ENCODE assay signal across 8 cellular contexts in genomic region chr7:44073664-44074348, GRCh38. TPM values are rescaled to one million over a fixed set of nuclear protein-coding genes. Genes with fewer than 3 reads are reported as not detected.
DNase-seq lines count a peak whose midpoint lies in the region; ATAC-seq and TF ChIP-seq lines count a peak whose summit lies in the region.

No MANE protein-coding gene starts in this region.

- intact Hi-C loops in activated CD4-positive, alpha-beta memory T cell treated with anti-CD3 and anti-CD28 coated beads for 36 hours (cut with micrococcal nuclease): no loop called here

- in situ Hi-C loops in GM13976 (cut with MboI; ENCODE audit: low sequenced_read_pairs, unreplicated experiment): no loop called here

- peak overlapping the region; percentile 51 for H4K12ac ChIP-seq in trophoblast cell (ENCODE audit: low read depth, low read length)

- CTCF ChIA-PET in activated CD4-positive, alpha-beta memory T cell treated with anti-CD3 and anti-CD28 coated beads for 36 hours (lab: Charles Lee): no interaction called here

- H3K4me3 Mint-ChIP-seq in activated CD4-positive, alpha-beta memory T cell treated with anti-CD3 and anti-CD28 coated beads for 36 hours: no peak overlapping the region

- no peak overlapping the region for H3K27ac Mint-ChIP-seq in activated CD4-positive, alpha-beta memory T cell treated with anti-CD3 and anti-CD28 coated beads for 36 hours

- no peak overlapping the region for H2AFZ ChIP-seq in trophoblast cell (ENCODE audit: insufficient read depth, low read length, poor library complexity)

- H3K23ac ChIP-seq in trophoblast cell (ENCODE audit: low read length): no peak overlapping the region

- H2BK5ac ChIP-seq in trophoblast cell (ENCODE audit: low read depth, low read length, poor library complexity): peak overlapping the region; percentile 44

- H3K9ac ChIP-seq in trophoblast cell (ENCODE audit: low read length): no peak overlapping the region

- peak overlapping the region; percentile 57 for H4K91ac ChIP-seq in trophoblast cell (ENCODE audit: low read depth, low read length)

- peak overlapping the region; percentile 40 for H4K8ac ChIP-seq in trophoblast cell (ENCODE audit: low read depth, low read length)

- H3K36me3 ChIP-seq in trophoblast cell (ENCODE audit: control insufficient read depth in 1 of 2, insufficient read depth in 2 of 2, low read length in 2 of 2): peaks cover 48 to 49% of the 10 kb centered on the region in 2 experiments

- H2BK120ac ChIP-seq in trophoblast cell (ENCODE audit: insufficient read depth, low read length, poor library complexity): peak overlapping the region; percentile 52

- peaks cover 6% of the 10 kb centered on the region for H3K79me1 ChIP-seq in trophoblast cell (ENCODE audit: low read length)

- no peaks in the 10 kb centered on the region for H3K9me3 Mint-ChIP-seq in activated CD4-positive, alpha-beta memory T cell treated with anti-CD3 and anti-CD28 coated beads for 36 hours

- DNase-seq in GM13976 (ENCODE audit: low spot score) (peak; percentile 87), fibroblast of pulmonary artery (ENCODE audit: low read depth) (peak; percentile 49), trophoblast cell (peak; percentile 90 to 95), NCI-H146 (lab: John Stamatoyannopoulos, UW) (no peak), NCI-H1417 treated with DMSO at 0.1 percent for 48 hours (lab: John Stamatoyannopoulos, UW) (no peak)
- DNase-seq in activated CD4-positive, alpha-beta memory T cell treated with anti-CD3 and anti-CD28 coated beads for 36 hours: peak; percentile 60
- DNase-seq in NK-92 treated with Interleukin-12 subunit alpha and Interleukin-12 subunit beta, amount 100 ng/mL, for 24 hours (lab: John Stamatoyannopoulos, UW): no peak

- H3K4me1 ChIP-seq in trophoblast cell (ENCODE audit: control insufficient read depth in 1 of 2, insufficient read depth in 2 of 2, low read length in 2 of 2): peaks cover 10 to 14% of the 10 kb centered on the region in 2 experiments

- no peak for TF ChIP-seq CTCF in GM13976 (IDR thresholded peaks at IDR 0.05; ENCODE audit: borderline replicate concordance, control extremely low read depth, extremely low read depth, insufficient read depth, missing control alignments)
- no peak for TF ChIP-seq CTCF in fibroblast of pulmonary artery (IDR thresholded peaks at IDR 0.05; ENCODE audit: low read length, missing control alignments)

- H2AK5ac ChIP-seq in trophoblast cell (ENCODE audit: low read length): peak overlapping the region; percentile 55

- H3K18ac ChIP-seq in trophoblast cell (ENCODE audit: low read length): peak overlapping the region; percentile 41

- H3K4me1 Mint-ChIP-seq in activated CD4-positive, alpha-beta memory T cell treated with anti-CD3 and anti-CD28 coated beads for 36 hours (ENCODE audit: low read depth): peaks cover 12% of the 10 kb centered on the region

- H3K27ac ChIP-seq in trophoblast cell (ENCODE audit: low read depth, low read length): no peak overlapping the region

- H3K4ac ChIP-seq in trophoblast cell (ENCODE audit: low read depth, low read length): no peak overlapping the region

- H3K4me2 ChIP-seq in trophoblast cell (ENCODE audit: low read length): no peak overlapping the region

- H3K14ac ChIP-seq in trophoblast cell (ENCODE audit: low read length): no peak overlapping the region

- no CpG with 5 or more reads among the region's 26 CpGs for WGBS in trophoblast cell (ENCODE audit: extremely low coverage, insufficient coverage, insufficient read length)

- POLR2A ChIA-PET in activated CD4-positive, alpha-beta memory T cell treated with anti-CD3 and anti-CD28 coated beads for 36 hours (lab: Charles Lee): no interaction called here

- H3K9me3 ChIP-seq in trophoblast cell (ENCODE audit: insufficient read depth, low read depth, low read length): no peaks in the 10 kb centered on the region

- H3K36me3 Mint-ChIP-seq in activated CD4-positive, alpha-beta memory T cell treated with anti-CD3 and anti-CD28 coated beads for 36 hours: peaks cover 38% of the 10 kb centered on the region

- H3K4me3 ChIP-seq in fibroblast of pulmonary artery (replicated peaks; ENCODE audit: low read depth, low read length) (no peak overlapping the region), trophoblast cell (ENCODE audit: low read depth, low read length) (no peak overlapping the region)

- H3K27me3 ChIP-seq in trophoblast cell (ENCODE audit: insufficient read depth, low read length): no peaks in the 10 kb centered on the region

- H3K27me3 Mint-ChIP-seq in activated CD4-positive, alpha-beta memory T cell treated with anti-CD3 and anti-CD28 coated beads for 36 hours: no peaks in the 10 kb centered on the region

- peak; percentile 53 for ATAC-seq in HG03064 (IDR thresholded peaks at IDR 0.05; ENCODE audit: low read depth, unreplicated experiment)

- no peak overlapping the region for H2BK12ac ChIP-seq in trophoblast cell (ENCODE audit: low read length)

- H3K79me2 ChIP-seq in trophoblast cell (ENCODE audit: control insufficient read depth, insufficient read depth, low read length, poor library complexity): no peaks in the 10 kb centered on the region

RNA-seq across cellular contexts. Expression of gene PGAM2, which starts 8.4 kb away (rescaled TPM):
- under 1 TPM; 0.26 to 0.27 TPM for total RNA-seq in activated CD4-positive, alpha-beta memory T cell treated with anti-CD3 and anti-CD28 coated beads for 36 hours
- 0.14 TPM in 1 of 2 replicates, not detected in the other for polyA plus RNA-seq in trophoblast cell (2013)

RNA-seq across cellular contexts. Expression of gene POLM, which starts 8.5 kb away (rescaled TPM):
- 10 to 100 TPM; 32.5 to 32.7 TPM for total RNA-seq in activated CD4-positive, alpha-beta memory T cell treated with anti-CD3 and anti-CD28 coated beads for 36 hours
- 10.0 and 10.3 TPM in 2 replicates for polyA plus RNA-seq in trophoblast cell (2013)

RNA-seq across cellular contexts. Expression of gene DBNL, which starts 29.3 kb away (rescaled TPM):
- 100 to 1,000 TPM; 128 to 129 TPM for total RNA-seq in activated CD4-positive, alpha-beta memory T cell treated with anti-CD3 and anti-CD28 coated beads for 36 hours
- polyA plus RNA-seq in trophoblast cell (2013): 38.5 and 41.0 TPM in 2 replicates

RNA-seq across cellular contexts. Expression of gene AEBP1, which starts 30.3 kb away (rescaled TPM):
- total RNA-seq in activated CD4-positive, alpha-beta memory T cell treated with anti-CD3 and anti-CD28 coated beads for 36 hours: 1 to 10 TPM; 5.5 to 6.6 TPM
- 31.3 and 31.8 TPM in 2 replicates for polyA plus RNA-seq in trophoblast cell (2013)

RNA-seq across cellular contexts. Expression of gene POLD2, which starts 49.5 kb away (rescaled TPM):
- 100 to 1,000 TPM; 189 to 212 TPM for total RNA-seq in activated CD4-positive, alpha-beta memory T cell treated with anti-CD3 and anti-CD28 coated beads for 36 hours
- 57.4 and 61.4 TPM in 2 replicates for polyA plus RNA-seq in trophoblast cell (2013)

Comparison
In these comparisons a context has a peak if more than half of its experiments do, and no peak if none do; other contexts are left out.
1. DNase-seq: peak in GM13976 (single experiment), activated CD4-positive, alpha-beta memory T cell treated with anti-CD3 and anti-CD28 coated beads for 36 hours (single experiment), fibroblast of pulmonary artery (single experiment) and trophoblast cell (2 of 2); none in NCI-H146 (single experiment), NK-92 treated with Interleukin-12 subunit alpha and Interleukin-12 subunit beta, amount 100 ng/mL, for 24 hours (single experiment) and NCI-H1417 treated with DMSO at 0.1 percent for 48 hours (single experiment).